In genomic region chr7:129714514-129715063, GRCh38 we compare ENCODE assay signal across 1 cellular context.
TF ChIP-seq lines count a peak whose summit lies in the region.

No MANE protein-coding gene starts in this region.

TF ChIP-seq in GM23338, 12 proteins besides CTCF, POLR2A, EP300 and RAD21 (continued from another document):
- TF ChIP-seq ZNF462 (CRISPR knock-in tag; IDR thresholded peaks at IDR 0.05), result no peak
